In the genomic region with DNA sequence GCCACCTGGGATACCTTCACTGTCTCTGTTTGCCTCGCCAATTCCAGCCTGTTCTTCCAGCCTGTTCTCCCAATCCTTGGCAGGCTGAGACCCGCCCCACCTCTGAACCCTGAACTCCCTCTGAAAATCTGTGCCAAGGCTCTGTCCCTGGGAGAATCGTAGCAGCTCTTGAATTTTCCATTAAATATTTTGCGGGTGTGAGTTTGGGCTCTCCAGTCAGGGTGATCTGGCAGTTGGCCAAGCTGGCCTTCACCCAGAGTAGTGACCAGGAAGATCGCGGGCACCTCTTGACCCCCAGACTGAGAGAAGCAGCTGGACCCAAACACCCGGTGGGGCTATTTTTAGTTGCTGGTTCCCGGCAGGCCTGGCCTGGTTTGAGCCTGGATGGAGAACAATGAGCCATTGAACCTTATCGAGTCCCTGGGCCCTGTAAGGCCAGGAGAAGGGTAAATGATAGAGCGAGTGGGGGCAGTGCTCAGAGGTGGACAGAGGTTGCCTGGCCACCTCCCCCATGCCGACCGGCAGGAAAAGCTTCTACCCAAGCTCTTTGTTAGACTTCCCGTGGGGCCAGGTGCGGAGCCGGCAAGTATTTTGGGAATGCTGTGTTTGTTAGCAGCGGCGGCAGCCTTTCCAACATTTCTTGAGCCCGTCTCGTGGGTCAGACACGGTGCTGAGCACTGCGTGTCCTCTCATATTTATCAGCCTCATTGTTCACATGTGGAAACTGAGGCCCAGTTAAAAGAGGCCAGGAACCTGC, we compare ENCODE assay signal across 11 cellular contexts.
DNase-seq lines count a peak whose midpoint lies in the region; ATAC-seq and TF ChIP-seq lines count a peak whose summit lies in the region.
"Had no signal": no experiment of that assay in that cellular context is flagged by ENCODE, and none has a peak within 500 bp of the region (broad histone marks: within the 10 kb centered on the region; RNA-seq: fewer than 3 reads in every experiment).

No MANE protein-coding gene starts in this region.

- H4K8ac ChIP-seq in mesenchymal stem cell (ENCODE audit: low read length) = peak overlapping the region; percentile 57

- H4K91ac ChIP-seq in mesenchymal stem cell (ENCODE audit: low read length) = peak overlapping the region; percentile 59

- peak overlapping the region; percentile 46 to 60 for H3K4ac ChIP-seq in mesenchymal stem cell (ENCODE audit: low read depth in 1 of 2, low read length in 2 of 2)

- peak overlapping the region; percentile 90 for H2BK15ac ChIP-seq in mesenchymal stem cell (ENCODE audit: low read depth, poor library complexity, severe bottlenecking)

- peak; percentile 90 for DNase-seq in NCI-H2196 treated with DMSO at 0.1 percent for 48 hours (lab: John Stamatoyannopoulos, UW; ENCODE audit: unreplicated experiment)
- peak; percentile 32 for DNase-seq in fibroblast of mammary gland (ENCODE audit: low read depth)
- peak; percentile 64 for DNase-seq in mesenchymal stem cell
- DNase-seq in substantia nigra (lab: John Stamatoyannopoulos, UW) = peak in 27 of 49 donors; percentile 7 to 90 (median 38)
- no peak for DNase-seq in SIG-M5 (lab: John Stamatoyannopoulos, UW)
- no peak for DNase-seq in activated effector memory CD4-positive, alpha-beta T cell treated with Interleukin-2 at 50 U/mL for 16 hours
- no peak for DNase-seq in stimulated activated CD4-positive, alpha-beta T cell treated with anti-CD3 and anti-CD28 coated beads, Interleukin-4, amount 100 ng/mL, for 24 hours
- DNase-seq: activated CD8-positive, alpha-beta T cell treated with anti-CD3 and anti-CD28 coated beads, Interleukin-2, amount 10 ng/mL, durations not matched to agents 7 days and 5 days; GDM1 had no signal

- WGBS in mesenchymal stem cell = 58% methylated on average over 21 of the region's 21 CpGs

- H3K18ac ChIP-seq in mesenchymal stem cell (ENCODE audit: low read depth in 1 of 2, low read length in 2 of 2) = peak overlapping the region; percentile 59 to 67

- H3K14ac ChIP-seq in mesenchymal stem cell (ENCODE audit: low read length in 2 of 2) = peak overlapping the region in 1 of 2 experiments; percentile 76

- H3K36me3 ChIP-seq in mesenchymal stem cell (ENCODE audit: control insufficient read depth in 1 of 2, insufficient read depth in 2 of 2, low read depth in 1 of 2, low read length in 2 of 2) = no peaks in the 10 kb centered on the region

- no peaks in the 10 kb centered on the region for H3K27me3 ChIP-seq in mesenchymal stem cell (ENCODE audit: control insufficient read depth in 1 of 2, insufficient read depth in 1 of 2, low read length in 2 of 2)

- no peak for TF ChIP-seq CTCF in fibroblast of mammary gland (conservative IDR thresholded peaks at IDR 0.05; ENCODE audit: control insufficient read depth, insufficient read depth, low read depth, low read length)

- H3K4me1 ChIP-seq in mesenchymal stem cell (ENCODE audit: control insufficient read depth, insufficient read depth, low read depth, low read length) = peaks cover 15% of the 10 kb centered on the region

- H3K9me3 ChIP-seq in mesenchymal stem cell (ENCODE audit: control insufficient read depth, low read length) = no peaks in the 10 kb centered on the region

- no peak overlapping the region for H2AFZ ChIP-seq in mesenchymal stem cell (ENCODE audit: low read depth, low read length)

- no peak overlapping the region for H3K27ac ChIP-seq in mesenchymal stem cell (ENCODE audit: low read length, poor library complexity, severe bottlenecking)
- peak overlapping the region; percentile 10 for H3K27ac ChIP-seq in substantia nigra (ENCODE audit: low read depth, low read length, poor library complexity, severe bottlenecking)

- peak overlapping the region; percentile 81 for H2AK5ac ChIP-seq in mesenchymal stem cell (ENCODE audit: low read length, severe bottlenecking)

- H3K23ac ChIP-seq in mesenchymal stem cell (ENCODE audit: low read length in 2 of 2) = peak overlapping the region in 1 of 2 experiments; percentile 57

- H3K4me3 ChIP-seq in fibroblast of mammary gland (ENCODE audit: control insufficient read depth, low read depth, low read length) = no peak overlapping the region
- no peak overlapping the region for H3K4me3 ChIP-seq in mesenchymal stem cell (ENCODE audit: insufficient read depth in 1 of 2, low read depth in 1 of 2, low read length in 2 of 2)

- no peak overlapping the region for H2BK120ac ChIP-seq in mesenchymal stem cell (ENCODE audit: low read depth, low read length)

- H3K9ac ChIP-seq in mesenchymal stem cell (ENCODE audit: low read length) = no peak overlapping the region

- peak overlapping the region; percentile 84 to 85 for H2BK12ac ChIP-seq in mesenchymal stem cell (ENCODE audit: low read length in 2 of 2)

- peak overlapping the region; percentile 79 for H2BK5ac ChIP-seq in mesenchymal stem cell (ENCODE audit: low read depth, low read length, poor library complexity, severe bottlenecking)

- no peaks in the 10 kb centered on the region for H3K79me1 ChIP-seq in mesenchymal stem cell (replicated peaks; ENCODE audit: low read length, poor library complexity, severe bottlenecking)

- no peak for ATAC-seq in HG02798 (IDR thresholded peaks at IDR 0.05; ENCODE audit: poor library complexity, unreplicated experiment)
- ATAC-seq: activated CD8-positive, alpha-beta T cell treated with anti-CD3 and anti-CD28 coated beads, Interleukin-2, amount 10 ng/mL, durations not matched to agents 7 days and 5 days; naive thymus-derived CD8-positive, alpha-beta T cell had no signal

- no peak overlapping the region for H3K4me2 ChIP-seq in mesenchymal stem cell (ENCODE audit: low read length, poor library complexity, severe bottlenecking)

Comparison
In these comparisons a context has a peak if more than half of its experiments do, and no peak if none do; other contexts are left out.
1. DNase-seq: peak in NCI-H2196 treated with DMSO at 0.1 percent for 48 hours (single experiment), fibroblast of mammary gland (single experiment), mesenchymal stem cell (single experiment) and substantia nigra (27 of 49); none in SIG-M5 (single experiment), activated effector memory CD4-positive, alpha-beta T cell treated with Interleukin-2 at 50 U/mL for 16 hours (single experiment) and stimulated activated CD4-positive, alpha-beta T cell treated with anti-CD3 and anti-CD28 coated beads, Interleukin-4, amount 100 ng/mL, for 24 hours (single experiment).